Comparison of ENCODE assay signal across 2 cellular contexts in the genomic region with DNA sequence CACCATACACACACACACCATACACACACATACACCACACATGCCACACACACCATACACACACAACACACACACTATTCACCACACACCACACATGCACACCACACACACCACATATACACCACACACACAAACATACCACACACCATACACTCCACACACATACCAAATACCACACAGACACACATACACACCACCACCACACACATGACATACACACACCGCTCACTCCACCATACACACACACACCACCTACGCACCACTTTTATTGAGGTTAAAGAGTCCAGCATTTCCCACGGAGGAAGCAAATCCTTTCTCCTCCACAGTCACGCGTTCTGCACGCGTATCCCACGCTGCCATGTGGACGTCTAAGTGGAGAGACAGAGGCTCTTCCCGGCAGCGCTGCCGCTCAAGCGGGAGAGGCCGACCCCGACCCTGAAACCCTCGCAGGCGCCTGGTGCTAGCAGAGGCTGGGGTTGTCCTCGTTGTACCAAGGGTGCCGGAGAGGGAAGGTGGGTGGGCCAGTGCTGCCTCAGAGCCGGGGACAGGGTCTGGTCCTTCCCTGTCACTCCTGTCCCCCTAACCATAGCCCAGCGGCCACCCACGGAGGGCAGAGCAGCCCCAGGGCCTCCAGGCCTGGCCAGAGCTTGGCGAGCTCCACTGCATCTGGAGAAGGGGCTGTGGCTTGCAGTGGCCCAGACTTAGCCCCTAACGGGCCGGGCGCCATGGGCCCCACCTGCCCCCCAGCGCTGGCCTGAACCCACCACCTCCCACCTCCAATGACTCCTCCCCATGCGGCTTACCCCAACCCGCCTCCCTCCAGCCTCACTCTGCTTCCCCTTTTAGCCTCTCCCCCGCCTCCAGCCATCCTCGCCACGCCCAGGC.
TF ChIP-seq lines count a peak whose summit lies in the region.

No MANE protein-coding gene starts in this region.

TF ChIP-seq in HepG2, 621 proteins besides CTCF, POLR2A, EP300 and RAD21:
- TF ChIP-seq ZNF33B (CRISPR knock-in tag; IDR thresholded peaks at IDR 0.05) (no peak), HOXA9 (CRISPR knock-in tag; IDR thresholded peaks at IDR 0.05; ENCODE audit: borderline replicate concordance) (no peak), MIER3 (CRISPR knock-in tag; IDR thresholded peaks at IDR 0.05; ENCODE audit: borderline replicate concordance) (no peak), EED (CRISPR knock-in tag; IDR thresholded peaks at IDR 0.05) (no peak), ZNF619 (CRISPR knock-in tag; IDR thresholded peaks at IDR 0.05) (no peak), REL (CRISPR knock-in tag; conservative IDR thresholded peaks at IDR 0.05) (no peak), AGO2 (optimal IDR thresholded peaks at IDR 0.05; ENCODE audit: low read depth, low read length) (no peak)
- TF ChIP-seq, protein P1, sequence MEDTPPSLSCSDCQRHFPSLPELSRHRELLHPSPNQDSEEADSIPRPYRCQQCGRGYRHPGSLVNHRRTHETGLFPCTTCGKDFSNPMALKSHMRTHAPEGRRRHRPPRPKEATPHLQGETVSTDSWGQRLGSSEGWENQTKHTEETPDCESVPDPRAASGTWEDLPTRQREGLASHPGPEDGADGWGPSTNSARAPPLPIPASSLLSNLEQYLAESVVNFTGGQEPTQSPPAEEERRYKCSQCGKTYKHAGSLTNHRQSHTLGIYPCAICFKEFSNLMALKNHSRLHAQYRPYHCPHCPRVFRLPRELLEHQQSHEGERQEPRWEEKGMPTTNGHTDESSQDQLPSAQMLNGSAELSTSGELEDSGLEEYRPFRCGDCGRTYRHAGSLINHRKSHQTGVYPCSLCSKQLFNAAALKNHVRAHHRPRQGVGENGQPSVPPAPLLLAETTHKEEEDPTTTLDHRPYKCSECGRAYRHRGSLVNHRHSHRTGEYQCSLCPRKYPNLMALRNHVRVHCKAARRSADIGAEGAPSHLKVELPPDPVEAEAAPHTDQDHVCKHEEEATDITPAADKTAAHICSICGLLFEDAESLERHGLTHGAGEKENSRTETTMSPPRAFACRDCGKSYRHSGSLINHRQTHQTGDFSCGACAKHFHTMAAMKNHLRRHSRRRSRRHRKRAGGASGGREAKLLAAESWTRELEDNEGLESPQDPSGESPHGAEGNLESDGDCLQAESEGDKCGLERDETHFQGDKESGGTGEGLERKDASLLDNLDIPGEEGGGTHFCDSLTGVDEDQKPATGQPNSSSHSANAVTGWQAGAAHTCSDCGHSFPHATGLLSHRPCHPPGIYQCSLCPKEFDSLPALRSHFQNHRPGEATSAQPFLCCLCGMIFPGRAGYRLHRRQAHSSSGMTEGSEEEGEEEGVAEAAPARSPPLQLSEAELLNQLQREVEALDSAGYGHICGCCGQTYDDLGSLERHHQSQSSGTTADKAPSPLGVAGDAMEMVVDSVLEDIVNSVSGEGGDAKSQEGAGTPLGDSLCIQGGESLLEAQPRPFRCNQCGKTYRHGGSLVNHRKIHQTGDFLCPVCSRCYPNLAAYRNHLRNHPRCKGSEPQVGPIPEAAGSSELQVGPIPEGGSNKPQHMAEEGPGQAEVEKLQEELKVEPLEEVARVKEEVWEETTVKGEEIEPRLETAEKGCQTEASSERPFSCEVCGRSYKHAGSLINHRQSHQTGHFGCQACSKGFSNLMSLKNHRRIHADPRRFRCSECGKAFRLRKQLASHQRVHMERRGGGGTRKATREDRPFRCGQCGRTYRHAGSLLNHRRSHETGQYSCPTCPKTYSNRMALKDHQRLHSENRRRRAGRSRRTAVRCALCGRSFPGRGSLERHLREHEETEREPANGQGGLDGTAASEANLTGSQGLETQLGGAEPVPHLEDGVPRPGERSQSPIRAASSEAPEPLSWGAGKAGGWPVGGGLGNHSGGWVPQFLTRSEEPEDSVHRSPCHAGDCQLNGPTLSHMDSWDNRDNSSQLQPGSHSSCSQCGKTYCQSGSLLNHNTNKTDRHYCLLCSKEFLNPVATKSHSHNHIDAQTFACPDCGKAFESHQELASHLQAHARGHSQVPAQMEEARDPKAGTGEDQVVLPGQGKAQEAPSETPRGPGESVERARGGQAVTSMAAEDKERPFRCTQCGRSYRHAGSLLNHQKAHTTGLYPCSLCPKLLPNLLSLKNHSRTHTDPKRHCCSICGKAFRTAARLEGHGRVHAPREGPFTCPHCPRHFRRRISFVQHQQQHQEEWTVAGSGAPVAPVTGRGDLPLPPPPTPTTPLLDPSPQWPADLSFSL (CRISPR knock-in tag; IDR thresholded peaks at IDR 0.05), result no peak; the same call in 1 of the 2 replicates

TF ChIP-seq in H1, 55 proteins besides CTCF, POLR2A, EP300 and RAD21:
- TF ChIP-seq NRF1 (IDR thresholded peaks at IDR 0.05; ENCODE audit: low read depth, low read length) (no peak), KDM4A (IDR thresholded peaks at IDR 0.05; ENCODE audit: low read depth, low read length, severe bottlenecking) (no peak), NANOG (IDR thresholded peaks at IDR 0.05; ENCODE audit: insufficient read depth, low read depth, low read length, poor library complexity, severe bottlenecking) (no peak), SRF (IDR thresholded peaks at IDR 0.05; ENCODE audit: low read depth, low read length) (no peak), BRCA1 (IDR thresholded peaks at IDR 0.05; ENCODE audit: low read depth, low read length) (no peak), SP2 (IDR thresholded peaks at IDR 0.05; ENCODE audit: low read length) (no peak), RBBP5 (IDR thresholded peaks at IDR 0.05; ENCODE audit: borderline replicate concordance, low read depth, low read length) (no peak), SAP30 (IDR thresholded peaks at IDR 0.05; ENCODE audit: insufficient read depth, insufficient replicate concordance, low read length) (no peak), TBP (IDR thresholded peaks at IDR 0.05; ENCODE audit: low read depth, low read length) (no peak), CREB1 (IDR thresholded peaks at IDR 0.05) (no peak), SP4 (IDR thresholded peaks at IDR 0.05; ENCODE audit: low read length) (no peak), TCF12 (IDR thresholded peaks at IDR 0.05; ENCODE audit: low read depth, low read length) (no peak), CHD1 (IDR thresholded peaks at IDR 0.05; ENCODE audit: low read depth, low read length) (no peak), EZH2 (IDR thresholded peaks at IDR 0.05; ENCODE audit: low read depth, low read length, severe bottlenecking) (no peak), JUND (IDR thresholded peaks at IDR 0.05; ENCODE audit: low read length) (no peak), SIRT6 (IDR thresholded peaks at IDR 0.05; ENCODE audit: low read length) (no peak)
- TF ChIP-seq, protein P2, sequence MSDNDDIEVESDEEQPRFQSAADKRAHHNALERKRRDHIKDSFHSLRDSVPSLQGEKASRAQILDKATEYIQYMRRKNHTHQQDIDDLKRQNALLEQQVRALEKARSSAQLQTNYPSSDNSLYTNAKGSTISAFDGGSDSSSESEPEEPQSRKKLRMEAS (IDR thresholded peaks at IDR 0.05), result no peak
